Comparison of ENCODE assay signal across 8 cellular contexts in genomic region chr11:63837719-63838118, GRCh38. TPM values are rescaled to one million over a fixed set of nuclear protein-coding genes. Genes with fewer than 3 reads are reported as not detected.
DNase-seq lines count a peak whose midpoint lies in the region; ATAC-seq and TF ChIP-seq lines count a peak whose summit lies in the region.

No MANE protein-coding gene starts in this region.

- peaks cover 35% of the 10 kb centered on the region for H3K4me1 Mint-ChIP-seq in endodermal cell

- TF ChIP-seq CTCF in OCI-LY3 (IDR thresholded peaks at IDR 0.05; ENCODE audit: low read depth, low read length) (no peak), endodermal cell (conservative IDR thresholded peaks at IDR 0.05) (no peak)

- H4K20me1 ChIP-seq in OCI-LY3 (ENCODE audit: insufficient read depth, low read length), result peaks cover 31% of the 10 kb centered on the region

- peaks cover 38% of the 10 kb centered on the region for H3K79me2 ChIP-seq in OCI-LY3 (ENCODE audit: low read length)

- peak overlapping the region; percentile 77 for H3K4me2 ChIP-seq in OCI-LY3 (ENCODE audit: low read length)

- H3K9ac ChIP-seq in OCI-LY3 (ENCODE audit: low read length) (peak overlapping the region; percentile 60), endodermal cell (ENCODE audit: extremely low read depth, low read length, poor library complexity, severe bottlenecking) (peak overlapping the region; percentile 41), rectal smooth muscle tissue (ENCODE audit: low read length) (no peak overlapping the region)

- H3K27ac Mint-ChIP-seq in endodermal cell, result no peak overlapping the region

- no peak overlapping the region for H3K4me3 Mint-ChIP-seq in endodermal cell

- H3K4me3 ChIP-seq in OCI-LY3 (ENCODE audit: low read length) (peak overlapping the region; percentile 71), endodermal cell (ENCODE audit: low read length) (no peak overlapping the region), rectal smooth muscle tissue (ENCODE audit: low read length) (peak overlapping the region; percentile 49)

- no peaks in the 10 kb centered on the region for H3K9me3 Mint-ChIP-seq in endodermal cell

- peak; percentile 22 for DNase-seq in ELR (ENCODE audit: low read depth)
- DNase-seq in endodermal cell, result no peak
- DNase-seq in NCI-H82 treated with DMSO at 0.1 percent for 48 hours (lab: John Stamatoyannopoulos, UW; ENCODE audit: unreplicated experiment), result no peak
- DNase-seq in NCI-H1105 (lab: John Stamatoyannopoulos, UW), result no peak
- no peak for DNase-seq in germinal center (ENCODE audit: low spot score)

- H3K9me3 ChIP-seq in OCI-LY3 (ENCODE audit: insufficient read depth, low read length) (no peaks in the 10 kb centered on the region), endodermal cell (ENCODE audit: control insufficient read depth, low read length) (no peaks in the 10 kb centered on the region)

- H3K36me3 Mint-ChIP-seq in endodermal cell (ENCODE audit: low read depth), result no peaks in the 10 kb centered on the region

- no peaks in the 10 kb centered on the region for H3K27me3 Mint-ChIP-seq in endodermal cell (ENCODE audit: insufficient read depth)

- H3K27me3 ChIP-seq in OCI-LY3 (ENCODE audit: low read depth, low read length) (no peaks in the 10 kb centered on the region), endodermal cell (ENCODE audit: control insufficient read depth, insufficient read depth, low read length, poor library complexity, severe bottlenecking) (no peaks in the 10 kb centered on the region), rectal smooth muscle tissue (ENCODE audit: control insufficient read depth, insufficient read depth, low read length) (no peaks in the 10 kb centered on the region)

- H3K27ac ChIP-seq in OCI-LY3 (ENCODE audit: low read length) (peak overlapping the region; percentile 44), endodermal cell (ENCODE audit: low read depth, low read length) (no peak overlapping the region), rectal smooth muscle tissue (ENCODE audit: low read depth, low read length) (peak overlapping the region; percentile 67)

- ATAC-seq in esophagus mucosa, result no peak

- WGBS in endodermal cell (ENCODE audit: insufficient coverage in 1 of 2, insufficient read length in 1 of 2), 2 experiments, result 83 to 92% methylated on average over 5 of the region's 5 CpGs

- H3K36me3 ChIP-seq in OCI-LY3 (replicated peaks; ENCODE audit: low read depth, low read length) (peaks cover 21% of the 10 kb centered on the region), endodermal cell (ENCODE audit: control insufficient read depth, insufficient read depth, low read length) (peaks cover 10% of the 10 kb centered on the region), rectal smooth muscle tissue (ENCODE audit: control insufficient read depth, insufficient read depth, low read length) (no peaks in the 10 kb centered on the region)

- peaks cover 25% of the 10 kb centered on the region for H3K4me1 ChIP-seq in OCI-LY3 (ENCODE audit: low read length)
- no peaks in the 10 kb centered on the region for H3K4me1 ChIP-seq in endodermal cell (ENCODE audit: control insufficient read depth, insufficient read depth, low read length)
- peaks cover 11% of the 10 kb centered on the region for H3K4me1 ChIP-seq in rectal smooth muscle tissue (ENCODE audit: control insufficient read depth, insufficient read depth, low read length)

- H2AFZ ChIP-seq in OCI-LY3 (ENCODE audit: low read depth, low read length), result peak overlapping the region; percentile 17; the same call in 1 of the 2 replicates

RNA-seq across cellular contexts. Expression of gene MARK2, which starts 1.2 kb away (rescaled TPM):
- total RNA-seq in endodermal cell (10 to 100 TPM; 39.7 to 39.8 TPM), esophagus mucosa (70.6 TPM)
- polyA plus RNA-seq in endodermal cell (2013, experiment 1 of 2), result 26.6 TPM
- polyA plus RNA-seq in endodermal cell (2013, experiment 2 of 2), result 27.3 TPM

RNA-seq across cellular contexts. Expression of gene SPINDOC, which starts 24.5 kb away (rescaled TPM):
- 100 to 1,000 TPM in 1 of 2 donors, 10 to 100 TPM in 1; 96.1 to 103 TPM for total RNA-seq in endodermal cell
- 59.8 TPM for polyA plus RNA-seq in endodermal cell (2013, experiment 1 of 2)
- 60.2 TPM for polyA plus RNA-seq in endodermal cell (2013, experiment 2 of 2)
- 4.4 TPM for total RNA-seq in esophagus mucosa

Comparison
In these comparisons a context has a peak if more than half of its experiments do, and no peak if none do; other contexts are left out.
1. RNA of gene SPINDOC, which starts 24.5 kb away (total RNA-seq): 96.1 to 103 TPM in endodermal cell; 4.4 TPM in esophagus mucosa (single experiment); every median in the first group is over 10 times any median in the second.